24 cellular contexts compared by ENCODE assay signal in genomic region chr2:148528356-148529064, GRCh38.
DNase-seq lines count a peak whose midpoint lies in the region; ATAC-seq, FAIRE-seq and TF ChIP-seq lines count a peak whose summit lies in the region.
"Had no signal": no experiment of that assay in that cellular context is flagged by ENCODE, and none has a peak within 500 bp of the region (broad histone marks: within the 10 kb centered on the region; RNA-seq: fewer than 3 reads in every experiment).

No MANE protein-coding gene starts in this region.

- no peaks in the 10 kb centered on the region for H3K9me3 ChIP-seq in neural progenitor cell (ENCODE audit: low read depth)
- no peaks in the 10 kb centered on the region for H3K9me3 ChIP-seq in right cardiac atrium (ENCODE audit: control insufficient read depth, low read length)
- H3K9me3 ChIP-seq: psoas muscle had no signal

- H3K27ac ChIP-seq in neural progenitor cell (no peak overlapping the region), right cardiac atrium (ENCODE audit: low read length) (no peak overlapping the region)
- H3K27ac ChIP-seq: C4-2B, cardiac muscle cell, psoas muscle had no signal

- peak; percentile 33 for DNase-seq in activated T-cell treated with anti-CD3 and anti-CD28 coated beads, Interleukin-2, amount 50 U/mL, for 1 hour
- DNase-seq in activated T-cell treated with anti-CD3 and anti-CD28 coated beads for 4 hours: no peak
- no peak for DNase-seq in activated naive CD4-positive, alpha-beta T cell treated with anti-CD3 and anti-CD28 coated beads, Interleukin-2, amount 50 U/mL, for 72 hours (ENCODE audit: low spot score in 2 of 2)
- no peak for DNase-seq in neural progenitor cell (ENCODE audit: low spot score)
- no peak for DNase-seq in frontal cortex (ENCODE audit: low spot score in 2 of 2)
- DNase-seq in right cardiac atrium: no peak
- DNase-seq in GDM1 (lab: John Stamatoyannopoulos, UW): no peak
- DNase-seq: activated B cell treated with CpG ODN at 0.5 μM for 24 hours; amygdala; DMS53; left cardiac atrium; NCI-H1436 treated with DMSO at 0.1 percent for 48 hours; NCI-H2171 treated with DMSO at 0.1 percent for 48 hours; NCI-H748 treated with DMSO at 0.1 percent for 48 hours; psoas muscle; SIG-M5; stimulated activated CD4-positive, alpha-beta T cell treated with anti-CD3 and anti-CD28 coated beads, Interleukin-4, amount 100 ng/mL, for 1 hour; substantia nigra had no signal

- H3K4me1 ChIP-seq in neural progenitor cell: no peaks in the 10 kb centered on the region
- no peaks in the 10 kb centered on the region for H3K4me1 ChIP-seq in right cardiac atrium (ENCODE audit: control insufficient read depth, insufficient read depth, low read length)
- H3K4me1 ChIP-seq: psoas muscle had no signal

- no peaks in the 10 kb centered on the region for H3K27me3 ChIP-seq in neural progenitor cell
- H3K27me3 ChIP-seq in right cardiac atrium (ENCODE audit: control insufficient read depth, insufficient read depth): no peaks in the 10 kb centered on the region
- H3K27me3 ChIP-seq: cardiac muscle cell had no signal

- H3K9ac ChIP-seq in neural progenitor cell: no peak overlapping the region

- H3F3A ChIP-seq in neural progenitor cell (ENCODE audit: low read depth): no peaks in the 10 kb centered on the region

- FAIRE-seq in frontal cortex (lab: Jason Lieb, UNC): no peak
- FAIRE-seq: HepG2 had no signal

- WGBS in right cardiac atrium: 91% methylated on average over 6 of the region's 6 CpGs

- peaks cover 66% of the 10 kb centered on the region for H3K4me1 Mint-ChIP-seq in T-helper 1 cell treated with Interleukin-12 subunit alpha and Interleukin-12 subunit beta and Interleukin-4 antibody, amounts not matched to agents 30 μg/mL and 1 μg/mL, for 36 hours (ENCODE audit: low read depth)
- H3K4me1 Mint-ChIP-seq in neural progenitor cell: peaks cover 17% of the 10 kb centered on the region

- no peaks in the 10 kb centered on the region for H3K27me3 Mint-ChIP-seq in T-helper 1 cell treated with Interleukin-12 subunit alpha and Interleukin-12 subunit beta and Interleukin-4 antibody, amounts not matched to agents 30 μg/mL and 1 μg/mL, for 36 hours (ENCODE audit: low read depth)
- peaks cover 2% of the 10 kb centered on the region for H3K27me3 Mint-ChIP-seq in neural progenitor cell (ENCODE audit: insufficient read depth, low read depth)
- H3K27me3 Mint-ChIP-seq: activated B cell treated with CpG ODN at 0.5 μM for 24 hours had no signal

- no peak overlapping the region for H3K4me3 ChIP-seq in neural progenitor cell
- no peak overlapping the region for H3K4me3 ChIP-seq in right cardiac atrium (ENCODE audit: low read length)
- H3K4me3 ChIP-seq: cardiac muscle cell, psoas muscle, skin epidermis had no signal

- intact Hi-C loops in right cardiac atrium (cut with DNase I): no loop called here

- peak overlapping the region; percentile 68 for H3K4me3 Mint-ChIP-seq in T-helper 1 cell treated with Interleukin-12 subunit alpha and Interleukin-12 subunit beta and Interleukin-4 antibody, amounts not matched to agents 30 μg/mL and 1 μg/mL, for 36 hours
- H3K4me3 Mint-ChIP-seq in neural progenitor cell: no peak overlapping the region
- H3K4me3 Mint-ChIP-seq: activated B cell treated with CpG ODN at 0.5 μM for 24 hours, neural crest cell had no signal

- H3K27ac Mint-ChIP-seq in T-helper 1 cell treated with Interleukin-12 subunit alpha and Interleukin-12 subunit beta and Interleukin-4 antibody, amounts not matched to agents 30 μg/mL and 1 μg/mL, for 36 hours: peak overlapping the region; percentile 90
- peak overlapping the region; percentile 79 to 95 for H3K27ac Mint-ChIP-seq in activated naive CD4-positive, alpha-beta T cell treated with anti-CD3 and anti-CD28 coated beads, Interleukin-2, amount 50 U/mL, for 72 hours
- peak overlapping the region; percentile 15 for H3K27ac Mint-ChIP-seq in neural progenitor cell
- H3K27ac Mint-ChIP-seq: activated B cell treated with CpG ODN at 0.5 μM for 24 hours had no signal

- H3K36me3 ChIP-seq in neural progenitor cell: no peaks in the 10 kb centered on the region
- H3K36me3 ChIP-seq: cardiac muscle cell had no signal

- peaks cover 7% of the 10 kb centered on the region for H3K36me3 Mint-ChIP-seq in T-helper 1 cell treated with Interleukin-12 subunit alpha and Interleukin-12 subunit beta and Interleukin-4 antibody, amounts not matched to agents 30 μg/mL and 1 μg/mL, for 36 hours (ENCODE audit: low read depth)
- H3K36me3 Mint-ChIP-seq in activated naive CD4-positive, alpha-beta T cell treated with anti-CD3 and anti-CD28 coated beads, Interleukin-2, amount 50 U/mL, for 72 hours: peaks cover 5 to 26% of the 10 kb centered on the region in 2 donors
- H3K36me3 Mint-ChIP-seq in neural progenitor cell: no peaks in the 10 kb centered on the region

- no peak overlapping the region for H2AFZ ChIP-seq in neural progenitor cell (replicated peaks)

- H3K79me2 ChIP-seq in neural progenitor cell (ENCODE audit: low read depth): no peaks in the 10 kb centered on the region

- TF ChIP-seq CTCF in neural progenitor cell (IDR thresholded peaks at IDR 0.05): no peak

- H4K20me1 ChIP-seq in neural progenitor cell (ENCODE audit: low read depth): no peaks in the 10 kb centered on the region

- H3K4me2 ChIP-seq in neural progenitor cell: no peak overlapping the region

- peaks cover 6% of the 10 kb centered on the region for H3K9me3 Mint-ChIP-seq in T-helper 1 cell treated with Interleukin-12 subunit alpha and Interleukin-12 subunit beta and Interleukin-4 antibody, amounts not matched to agents 30 μg/mL and 1 μg/mL, for 36 hours
- peaks cover 8 to 9% of the 10 kb centered on the region in 2 donors for H3K9me3 Mint-ChIP-seq in activated naive CD4-positive, alpha-beta T cell treated with anti-CD3 and anti-CD28 coated beads, Interleukin-2, amount 50 U/mL, for 72 hours
- no peaks in the 10 kb centered on the region for H3K9me3 Mint-ChIP-seq in neural progenitor cell
- H3K9me3 Mint-ChIP-seq: activated B cell treated with CpG ODN at 0.5 μM for 24 hours, neural crest cell had no signal

- ATAC-seq in activated naive CD4-positive, alpha-beta T cell treated with anti-CD3 and anti-CD28 coated beads, Interleukin-2, amount 50 U/mL, for 72 hours: peak; percentile 2 to 37
- no peak for ATAC-seq in right cardiac atrium
- ATAC-seq: left cardiac atrium, psoas muscle had no signal

Comparison
In these comparisons a context has a peak if more than half of its experiments do, and no peak if none do; other contexts are left out.
1. H3K27ac Mint-ChIP-seq: peak in every context shown above with its lines; median percentile 90 in T-helper 1 cell treated with Interleukin-12 subunit alpha and Interleukin-12 subunit beta and Interleukin-4 antibody, amounts not matched to agents 30 μg/mL and 1 μg/mL, for 36 hours; 87 in activated naive CD4-positive, alpha-beta T cell treated with anti-CD3 and anti-CD28 coated beads, Interleukin-2, amount 50 U/mL, for 72 hours; 15 in neural progenitor cell.
2. ATAC-seq: peak in activated naive CD4-positive, alpha-beta T cell treated with anti-CD3 and anti-CD28 coated beads, Interleukin-2, amount 50 U/mL, for 72 hours (2 of 2); none in right cardiac atrium (0 of 2).